ENCODE assay signal across 22 cellular contexts in genomic region chr2:239093956-239094355, GRCh38.
"Had no signal": no experiment of that assay in that cellular context is flagged by ENCODE, and none has a peak within 500 bp of the region (broad histone marks: within the 10 kb centered on the region; RNA-seq: fewer than 3 reads in every experiment).

No MANE protein-coding gene starts in this region.

- ATAC-seq: activated T-cell treated with anti-CD3 and anti-CD28 coated beads, Interleukin-2, amount 50 U/mL, for 72 hours had no signal

- H3K27ac ChIP-seq: ascending aorta, left ventricle myocardium inferior, prostate gland, right atrium auricular region, uterus, WERI-Rb-1 had no signal

- H3K27me3 ChIP-seq: ascending aorta, right atrium auricular region, tibial nerve, uterus had no signal

- H3K27ac Mint-ChIP-seq: activated T-cell treated with anti-CD3 and anti-CD28 coated beads, Interleukin-2, amount 50 U/mL, for 72 hours had no signal

- H3K36me3 ChIP-seq: prostate gland, uterus, WERI-Rb-1 had no signal

- H3K4me3 ChIP-seq: ascending aorta, left ventricle myocardium inferior, prostate gland, right atrium auricular region, tibial nerve, uterus had no signal

- DNase-seq: activated CD4-positive, alpha-beta T cell treated with anti-CD3 and anti-CD28 coated beads for 1 hour; activated effector memory CD4-positive, alpha-beta T cell treated with anti-CD3 and anti-CD28 coated beads, Interleukin-2, amount 50 U/mL, for 16 hours; activated naive CD4-positive, alpha-beta T cell treated with anti-CD3 and anti-CD28 coated beads, Interleukin-2, amount 50 U/mL, for 16 hours; activated T-cell treated with anti-CD3 and anti-CD28 coated beads, Interleukin-2, amount 50 U/mL, for 72 hours; cerebellar nuclear complex; effector CD4-positive, alpha-beta T cell; hippocampal formation; kidney glomerular epithelial cell; left ventricle myocardium inferior; mammary epithelial cell; stimulated activated CD4-positive, alpha-beta T cell treated with anti-CD3 and anti-CD28 coated beads, Interleukin-12 subunit alpha, Interleukin-12 subunit beta, amount 100 ng/mL, for 4 hours; stimulated activated CD4-positive, alpha-beta T cell treated with anti-CD3 and anti-CD28 coated beads, Interleukin-1b, Interleukin-23, amount 100 ng/mL, for 48 hours; stimulated activated CD8-positive, alpha-beta memory T cell treated with anti-CD3 and anti-CD28 coated beads, Interleukin-4, amount 100 ng/mL, for 48 hours; stimulated activated naive CD4-positive, alpha-beta T cell treated with Interleukin-2 at 50 U/mL for 16 hours; substantia nigra; T-helper 2 cell; uterus; WERI-Rb-1 had no signal

- H3K4me1 ChIP-seq: ascending aorta, left ventricle myocardium inferior, prostate gland, right atrium auricular region, uterus had no signal

- H3K9me3 ChIP-seq: ascending aorta, left ventricle myocardium inferior, prostate gland, right atrium auricular region, tibial nerve, uterus had no signal

- H3K4me3 Mint-ChIP-seq: activated T-cell treated with anti-CD3 and anti-CD28 coated beads, Interleukin-2, amount 50 U/mL, for 72 hours had no signal

- H3K9me3 Mint-ChIP-seq: activated T-cell treated with anti-CD3 and anti-CD28 coated beads, Interleukin-2, amount 50 U/mL, for 72 hours had no signal
